In genomic region chr17:7477392-7478275, GRCh38 we compare ENCODE assay signal across 8 cellular contexts. TPM values are rescaled to one million over a fixed set of nuclear protein-coding genes. Genes with fewer than 3 reads are reported as not detected.
DNase-seq lines count a peak whose midpoint lies in the region; ATAC-seq and TF ChIP-seq lines count a peak whose summit lies in the region.

No MANE protein-coding gene starts in this region.

- H3K9ac ChIP-seq in muscle layer of colon (ENCODE audit: low read length) = peak overlapping the region; percentile 95

- TF ChIP-seq CTCF in uterus (IDR thresholded peaks at IDR 0.05) = no peak

- ATAC-seq in HG03354 (IDR thresholded peaks at IDR 0.05; ENCODE audit: poor library complexity, severe bottlenecking, unreplicated experiment) = no peak

- peak; percentile 24 for DNase-seq in NCI-H524 (lab: John Stamatoyannopoulos, UW)
- DNase-seq in NCI-H524 treated with DMSO at 0.1 percent for 48 hours (lab: John Stamatoyannopoulos, UW) = no peak
- DNase-seq in activated CD4-positive, alpha-beta T cell treated with anti-CD3 and anti-CD28 coated beads, Interleukin-2, amount 50 U/mL, for 1 hour = peak; percentile 37
- DNase-seq in erythroblast (lab: John Stamatoyannopoulos, UW) = peak; percentile 74 to 76
- DNase-seq in uterus = no peak
- DNase-seq in ecto neural progenitor cell (ENCODE audit: low spot score) = no peak

- peak overlapping the region; percentile 98 to 100 for H3K4me3 ChIP-seq in muscle layer of colon (ENCODE audit: low read depth in 1 of 2, low read length in 2 of 2)
- peak overlapping the region; percentile 78 to 95 for H3K4me3 ChIP-seq in uterus

- peak overlapping the region; percentile 99 for H3K27ac ChIP-seq in muscle layer of colon (ENCODE audit: low read depth, low read length)
- peak overlapping the region; percentile 99 to 100 for H3K27ac ChIP-seq in uterus

- intact Hi-C loops in uterus (cut with DNase I; ENCODE audit: low total_unique reads) = no loop called here

- H3K27me3 ChIP-seq in muscle layer of colon (ENCODE audit: control insufficient read depth in 1 of 2, insufficient read depth in 2 of 2, low read length in 2 of 2) (no peaks in the 10 kb centered on the region), uterus (no peaks in the 10 kb centered on the region)

- TF ChIP-seq POLR2A in erythroblast (IDR thresholded peaks at IDR 0.05; ENCODE audit: low read length) (no peak), uterus (IDR thresholded peaks at IDR 0.05) (peak in 1 of 2 donors; percentile 32)

- H3K9me3 ChIP-seq in muscle layer of colon (ENCODE audit: low read length) (no peaks in the 10 kb centered on the region), uterus (no peaks in the 10 kb centered on the region)

- H3K4me1 ChIP-seq in muscle layer of colon (ENCODE audit: insufficient read depth, low read length) (peaks cover 46% of the 10 kb centered on the region), uterus (peaks cover 0 to 4% of the 10 kb centered on the region in 2 donors)

- H3K36me3 ChIP-seq in muscle layer of colon (ENCODE audit: insufficient read depth, low read length) (no peaks in the 10 kb centered on the region), uterus (no peaks in the 10 kb centered on the region)

RNA-seq across cellular contexts. Expression of gene ZBTB4, which starts 1.8 kb away (rescaled TPM):
- total RNA-seq in uterus = 100 to 1,000 TPM in 1 of 4 donors, 10 to 100 TPM in 3; 22.7 to 116 (median 39.2) TPM

RNA-seq across cellular contexts. Expression of gene SLC35G6, which starts 3.6 kb away (rescaled TPM):
- total RNA-seq in uterus = not detected

RNA-seq across cellular contexts. Expression of gene POLR2A, which starts 6.5 kb away (rescaled TPM):
- 100 to 1,000 TPM in 2 of 4 donors, 10 to 100 TPM in 2; 19.7 to 167 (median 77.6) TPM for total RNA-seq in uterus

RNA-seq across cellular contexts. Expression of gene CHRNB1, which starts 32.8 kb away (rescaled TPM):
- total RNA-seq in uterus = 10 to 100 TPM in 2 of 4 donors, 1 to 10 TPM in 2; 3.2 to 16.9 (median 10.9) TPM

RNA-seq across cellular contexts. Expression of gene FGF11, which starts 38.3 kb away (rescaled TPM):
- total RNA-seq in uterus = 10 to 100 TPM in 1 of 4 donors, 1 to 10 TPM in 2, not detected in 1; 2.8 to 17.9 (median 6.2) TPM

Comparison
In these comparisons a context has a peak if more than half of its experiments do, and no peak if none do; other contexts are left out.
1. DNase-seq: peak in NCI-H524 (2 of 2), activated CD4-positive, alpha-beta T cell treated with anti-CD3 and anti-CD28 coated beads, Interleukin-2, amount 50 U/mL, for 1 hour (single experiment) and erythroblast (2 of 2); none in NCI-H524 treated with DMSO at 0.1 percent for 48 hours (single experiment), uterus (0 of 2) and ecto neural progenitor cell (single experiment).